In genomic region chr2:168775837-168776236, GRCh38 we compare ENCODE assay signal across 40 cellular contexts. TPM values are rescaled to one million over a fixed set of nuclear protein-coding genes. Genes with fewer than 3 reads are reported as not detected.
"Had no signal": no experiment of that assay in that cellular context is flagged by ENCODE, and none has a peak within 500 bp of the region (broad histone marks: within the 10 kb centered on the region; RNA-seq: fewer than 3 reads in every experiment).

No MANE protein-coding gene starts in this region.

- H3K36me3 ChIP-seq: adrenal gland, ascending aorta, brain microvascular endothelial cell, breast epithelium, cardiac muscle cell had no signal

- H3K4me1 Mint-ChIP-seq: activated naive CD4-positive, alpha-beta T cell treated with anti-CD3 and anti-CD28 coated beads, Interleukin-2, amount 10 ng/mL, durations not matched to agents 7 days and 5 days; activated naive CD4-positive, alpha-beta T cell treated with anti-CD3 and anti-CD28 coated beads, Interleukin-2, amount 50 U/mL, for 24 hours; activated naive CD8-positive, alpha-beta T cell treated with anti-CD3 and anti-CD28 coated beads for 36 hours; activated naive CD8-positive, alpha-beta T cell treated with anti-CD3 and anti-CD28 coated beads, Interleukin-2, amount 10 ng/mL, durations not matched to agents 7 days and 5 days; activated naive CD8-positive, alpha-beta T cell treated with anti-CD3 and anti-CD28 coated beads, Interleukin-2, amount 50 U/mL, for 24 hours; activated T-helper 17 cell treated with anti-CD3 and anti-CD28 coated beads, Interleukin-2, amount 50 U/mL, for 72 hours; central memory CD8-positive, alpha-beta T cell had no signal

- H3K4me3 ChIP-seq: adrenal gland, ascending aorta, body of pancreas, breast epithelium, cardiac muscle cell had no signal

- DNase-seq: activated effector memory CD4-positive, alpha-beta T cell treated with anti-CD3 and anti-CD28 coated beads, Interleukin-2, amount 50 U/mL, for 16 hours; activated effector memory CD4-positive, alpha-beta T cell treated with Interleukin-2 at 50 U/mL for 16 hours; activated gamma-delta T cell; activated gamma-delta T cell treated with Interleukin-2 at 50 U/mL for 16 hours; activated naive CD4-positive, alpha-beta T cell; activated naive CD4-positive, alpha-beta T cell treated with anti-CD3 and anti-CD28 coated beads for 36 hours; activated naive CD4-positive, alpha-beta T cell treated with anti-CD3 and anti-CD28 coated beads, Interleukin-2, amount 10 ng/mL, durations not matched to agents 7 days and 5 days; activated naive CD4-positive, alpha-beta T cell treated with anti-CD3 and anti-CD28 coated beads, Interleukin-2, amount 50 U/mL, for 16 hours; activated naive CD4-positive, alpha-beta T cell treated with Interleukin-2 at 50 U/mL for 16 hours; activated naive CD8-positive, alpha-beta T cell treated with anti-CD3 and anti-CD28 coated beads for 36 hours; activated naive CD8-positive, alpha-beta T cell treated with anti-CD3 and anti-CD28 coated beads, Interleukin-2, amount 10 ng/mL, durations not matched to agents 7 days and 5 days; activated naive CD8-positive, alpha-beta T cell treated with anti-CD3 and anti-CD28 coated beads, Interleukin-2, amount 50 U/mL, for 24 hours; activated T-cell treated with anti-CD3 and anti-CD28 coated beads, Interleukin-2, amount 50 U/mL, for 1 hour; activated T-cell treated with anti-CD3 and anti-CD28 coated beads, Interleukin-2, amount 50 U/mL, for 24 hours; activated T-cell treated with anti-CD3 and anti-CD28 coated beads, Interleukin-2, amount 50 U/mL, for 4 hours; activated T-cell treated with anti-CD3 and anti-CD28 coated beads, Interleukin-2, amount 50 U/mL, for 48 hours; activated T-cell treated with anti-CD3 and anti-CD28 coated beads, Interleukin-2, amount 50 U/mL, for 72 hours; adrenal gland; amniotic stem cell; amygdala; anterior cingulate cortex; aorta; body of pancreas; brain microvascular endothelial cell; caudate nucleus; central memory CD4-positive, alpha-beta T cell; cerebellar nuclear complex had no signal

- H3K27ac Mint-ChIP-seq: activated naive CD4-positive, alpha-beta T cell treated with anti-CD3 and anti-CD28 coated beads for 36 hours; activated naive CD4-positive, alpha-beta T cell treated with anti-CD3 and anti-CD28 coated beads, Interleukin-2, amount 10 ng/mL, durations not matched to agents 7 days and 5 days; activated naive CD4-positive, alpha-beta T cell treated with anti-CD3 and anti-CD28 coated beads, Interleukin-2, amount 50 U/mL, for 24 hours; activated naive CD4-positive, alpha-beta T cell treated with anti-CD3 and anti-CD28 coated beads, Interleukin-2, amount 50 U/mL, for 72 hours; activated naive CD8-positive, alpha-beta T cell; activated naive CD8-positive, alpha-beta T cell treated with anti-CD3 and anti-CD28 coated beads for 36 hours; activated naive CD8-positive, alpha-beta T cell treated with anti-CD3 and anti-CD28 coated beads, Interleukin-2, amount 10 ng/mL, durations not matched to agents 7 days and 5 days; activated naive CD8-positive, alpha-beta T cell treated with anti-CD3 and anti-CD28 coated beads, Interleukin-2, amount 50 U/mL, for 24 hours; activated T-cell treated with anti-CD3 and anti-CD28 coated beads, Interleukin-2, amount 50 U/mL, for 24 hours; activated T-cell treated with anti-CD3 and anti-CD28 coated beads, Interleukin-2, amount 50 U/mL, for 72 hours; activated T-helper 1 cell treated with anti-CD3 and anti-CD28 coated beads, Interleukin-12 subunit alpha, Interleukin-12 subunit beta, Interleukin-2, Interleukin-4 antibody, amounts not matched to agents 30 ng/mL and 10 ng/mL and 1 ng/mL, durations not matched to agents 14 hours and 24 hours and 36 hours; activated T-helper 17 cell treated with anti-CD3 and anti-CD28 coated beads, Interleukin-2, amount 50 U/mL, for 72 hours; activated T-helper 2 cell treated with anti-CD3 and anti-CD28 coated beads, Interferon-gamma antibody, Interleukin-2, Interleukin-4, amounts not matched to agents 10 μg/mL and 5 μg/mL and 100 μg/mL, durations not matched to agents 14 hours and 24 hours and 36 hours; brain had no signal

- ATAC-seq: activated naive CD4-positive, alpha-beta T cell treated with anti-CD3 and anti-CD28 coated beads, Interleukin-2, amount 50 U/mL, for 72 hours; activated naive CD8-positive, alpha-beta T cell treated with anti-CD3 and anti-CD28 coated beads, Interleukin-2, amount 50 U/mL, for 24 hours; activated T-cell treated with anti-CD3 and anti-CD28 coated beads, Interleukin-2, amount 50 U/mL, for 4 hours; activated T-cell treated with anti-CD3 and anti-CD28 coated beads, Interleukin-2, amount 50 U/mL, for 72 hours; activated T-helper 17 cell treated with anti-CD3 and anti-CD28 coated beads, Interleukin-2, amount 50 U/mL, for 72 hours; body of pancreas had no signal

- H3K27ac ChIP-seq: adrenal gland, ascending aorta, body of pancreas, brain microvascular endothelial cell, breast epithelium, cardiac muscle cell had no signal

- H3K4me3 Mint-ChIP-seq: activated naive CD4-positive, alpha-beta T cell treated with anti-CD3 and anti-CD28 coated beads for 36 hours; activated naive CD4-positive, alpha-beta T cell treated with anti-CD3 and anti-CD28 coated beads, Interleukin-2, amount 10 ng/mL, durations not matched to agents 7 days and 5 days; activated naive CD4-positive, alpha-beta T cell treated with anti-CD3 and anti-CD28 coated beads, Interleukin-2, amount 50 U/mL, for 24 hours; activated naive CD8-positive, alpha-beta T cell; activated naive CD8-positive, alpha-beta T cell treated with anti-CD3 and anti-CD28 coated beads for 36 hours; activated naive CD8-positive, alpha-beta T cell treated with anti-CD3 and anti-CD28 coated beads, Interleukin-2, amount 10 ng/mL, durations not matched to agents 7 days and 5 days; activated naive CD8-positive, alpha-beta T cell treated with anti-CD3 and anti-CD28 coated beads, Interleukin-2, amount 50 U/mL, for 24 hours; activated T-cell treated with anti-CD3 and anti-CD28 coated beads, Interleukin-2, amount 50 U/mL, for 24 hours; activated T-cell treated with anti-CD3 and anti-CD28 coated beads, Interleukin-2, amount 50 U/mL, for 4 hours; activated T-cell treated with anti-CD3 and anti-CD28 coated beads, Interleukin-2, amount 50 U/mL, for 72 hours; activated T-helper 1 cell treated with anti-CD3 and anti-CD28 coated beads, Interleukin-12 subunit alpha, Interleukin-12 subunit beta, Interleukin-2, Interleukin-4 antibody, amounts not matched to agents 30 ng/mL and 10 ng/mL and 1 ng/mL, durations not matched to agents 14 hours and 24 hours and 36 hours; activated T-helper 17 cell treated with anti-CD3 and anti-CD28 coated beads, Interleukin-2, amount 50 U/mL, for 72 hours; brain; central memory CD8-positive, alpha-beta T cell had no signal

- H3K27me3 ChIP-seq: adrenal gland, ascending aorta, body of pancreas, brain microvascular endothelial cell, breast epithelium, cardiac muscle cell had no signal

- H3K4me1 ChIP-seq: ascending aorta, breast epithelium had no signal

- H3K27me3 Mint-ChIP-seq: activated naive CD4-positive, alpha-beta T cell treated with anti-CD3 and anti-CD28 coated beads, Interleukin-2, amount 10 ng/mL, durations not matched to agents 7 days and 5 days; activated naive CD4-positive, alpha-beta T cell treated with anti-CD3 and anti-CD28 coated beads, Interleukin-2, amount 50 U/mL, for 24 hours; activated naive CD8-positive, alpha-beta T cell; activated naive CD8-positive, alpha-beta T cell treated with anti-CD3 and anti-CD28 coated beads for 36 hours; activated naive CD8-positive, alpha-beta T cell treated with anti-CD3 and anti-CD28 coated beads, Interleukin-2, amount 50 U/mL, for 24 hours; activated T-cell treated with anti-CD3 and anti-CD28 coated beads, Interleukin-2, amount 50 U/mL, for 24 hours; activated T-helper 17 cell treated with anti-CD3 and anti-CD28 coated beads, Interleukin-2, amount 50 U/mL, for 72 hours; brain; central memory CD8-positive, alpha-beta T cell had no signal

- H3K9me3 Mint-ChIP-seq: activated naive CD4-positive, alpha-beta T cell treated with anti-CD3 and anti-CD28 coated beads, Interleukin-2, amount 50 U/mL, for 24 hours; activated naive CD8-positive, alpha-beta T cell treated with anti-CD3 and anti-CD28 coated beads, Interleukin-2, amount 10 ng/mL, durations not matched to agents 7 days and 5 days; activated T-cell treated with anti-CD3 and anti-CD28 coated beads, Interleukin-2, amount 50 U/mL, for 72 hours; activated T-helper 1 cell treated with anti-CD3 and anti-CD28 coated beads, Interleukin-12 subunit alpha, Interleukin-12 subunit beta, Interleukin-2, Interleukin-4 antibody, amounts not matched to agents 30 ng/mL and 10 ng/mL and 1 ng/mL, durations not matched to agents 14 hours and 24 hours and 36 hours; activated T-helper 17 cell treated with anti-CD3 and anti-CD28 coated beads, Interleukin-2, amount 50 U/mL, for 72 hours; activated T-helper 2 cell treated with anti-CD3 and anti-CD28 coated beads, Interferon-gamma antibody, Interleukin-2, Interleukin-4, amounts not matched to agents 10 μg/mL and 5 μg/mL and 100 μg/mL, durations not matched to agents 14 hours and 24 hours and 36 hours; central memory CD8-positive, alpha-beta T cell had no signal

- H3K9me3 ChIP-seq: adrenal gland, ascending aorta, body of pancreas, breast epithelium had no signal

- FAIRE-seq: astrocyte, bronchial epithelial cell had no signal

RNA-seq across cellular contexts. Expression of gene NOSTRIN, which starts 26.6 kb away (rescaled TPM):
- total RNA-seq: activated naive CD4-positive, alpha-beta T cell treated with anti-CD3 and anti-CD28 coated beads for 36 hours; activated naive CD4-positive, alpha-beta T cell treated with anti-CD3 and anti-CD28 coated beads, Interleukin-2, amount 50 U/mL, for 72 hours; activated naive CD8-positive, alpha-beta T cell treated with anti-CD3 and anti-CD28 coated beads for 36 hours; activated naive CD8-positive, alpha-beta T cell treated with anti-CD3 and anti-CD28 coated beads, Interleukin-2, amount 10 ng/mL, durations not matched to agents 7 days and 5 days; activated T-cell treated with anti-CD3 and anti-CD28 coated beads, Interleukin-2, amount 50 U/mL, for 72 hours; activated T-helper 1 cell treated with anti-CD3 and anti-CD28 coated beads, Interleukin-12 subunit alpha, Interleukin-12 subunit beta, Interleukin-2, Interleukin-4 antibody, amounts not matched to agents 30 ng/mL and 10 ng/mL and 1 ng/mL, durations not matched to agents 14 hours and 24 hours and 36 hours; activated T-helper 2 cell treated with anti-CD3 and anti-CD28 coated beads, Interferon-gamma antibody, Interleukin-2, Interleukin-4, amounts not matched to agents 10 μg/mL and 5 μg/mL and 100 μg/mL, durations not matched to agents 14 hours and 24 hours and 36 hours; astrocyte had no signal
